In genomic region chr7:101517304-101517703, GRCh38 we compare ENCODE assay signal across 15 cellular contexts.
DNase-seq lines count a peak whose midpoint lies in the region; ATAC-seq and TF ChIP-seq lines count a peak whose summit lies in the region.
"Had no signal": no experiment of that assay in that cellular context is flagged by ENCODE, and none has a peak within 500 bp of the region (broad histone marks: within the 10 kb centered on the region; RNA-seq: fewer than 3 reads in every experiment).

No MANE protein-coding gene starts in this region.

- no peak overlapping the region for H3K27ac Mint-ChIP-seq in CD8-positive, alpha-beta T cell
- H3K27ac Mint-ChIP-seq: CD14-positive monocyte; CD4-positive, alpha-beta memory T cell had no signal

- peak overlapping the region; percentile 56 for H3K4me2 ChIP-seq in BLaER1
- peak overlapping the region in 8 of 11 experiments; percentile 19 to 65 (median 54); a peak in 12 of 22 replicates for H3K4me2 ChIP-seq in BLaER1 treated with 17β-estradiol and CSF1 and Interleukin-3, amounts not matched to agents 10 nM and 100 nM

- H3K36me3 Mint-ChIP-seq in CD8-positive, alpha-beta T cell: no peaks in the 10 kb centered on the region
- H3K36me3 Mint-ChIP-seq: CD14-positive monocyte; CD4-positive, alpha-beta memory T cell had no signal

- no peaks in the 10 kb centered on the region for H3K9me3 Mint-ChIP-seq in CD8-positive, alpha-beta T cell

- no peak overlapping the region for H3K4me3 ChIP-seq in BLaER1
- no peak overlapping the region for H3K4me3 ChIP-seq in BLaER1 treated with 17β-estradiol and CSF1 and Interleukin-3, amounts not matched to agents 10 nM and 100 nM
- H3K4me3 ChIP-seq in testis: no peak overlapping the region
- H3K4me3 ChIP-seq in CD8-positive, alpha-beta T cell (ENCODE audit: low read depth, low read length): no peak overlapping the region
- H3K4me3 ChIP-seq in H7 (ENCODE audit: insufficient read depth, low read depth, low read length): no peak overlapping the region
- H3K4me3 ChIP-seq: HAP-1 had no signal

- WGBS in testis, 2 donors: 69 to 78% methylated on average over 10 of the region's 10 CpGs

- ATAC-seq in CD8-positive, alpha-beta T cell: no peak

- H3K4me1 Mint-ChIP-seq in CD8-positive, alpha-beta T cell (ENCODE audit: low read depth): no peaks in the 10 kb centered on the region
- H3K4me1 Mint-ChIP-seq: CD14-positive monocyte; CD4-positive, alpha-beta memory T cell had no signal

- peaks cover 3% of the 10 kb centered on the region for H3K27me3 Mint-ChIP-seq in CD8-positive, alpha-beta T cell (ENCODE audit: low read depth)

- H3K4me1 ChIP-seq in BLaER1 (peaks cover 61% of the 10 kb centered on the region), testis (peaks cover 3% of the 10 kb centered on the region)
- peaks cover under 1 to 59% (median 41%) of the 10 kb centered on the region in 10 experiments; a peak in 17 of 20 replicates for H3K4me1 ChIP-seq in BLaER1 treated with 17β-estradiol and CSF1 and Interleukin-3, amounts not matched to agents 10 nM and 100 nM
- H3K4me1 ChIP-seq in CD8-positive, alpha-beta T cell (ENCODE audit: insufficient read depth, low read length): no peaks in the 10 kb centered on the region
- H3K4me1 ChIP-seq: BE2C, HAP-1 had no signal

- H3K9ac ChIP-seq in BLaER1: no peak overlapping the region
- no peak overlapping the region for H3K9ac ChIP-seq in BLaER1 treated with 17β-estradiol and CSF1 and Interleukin-3, amounts not matched to agents 10 nM and 100 nM

- no peak overlapping the region for H3K4me3 Mint-ChIP-seq in CD8-positive, alpha-beta T cell
- H3K4me3 Mint-ChIP-seq: CD14-positive monocyte; CD4-positive, alpha-beta memory T cell had no signal

- intact Hi-C loops in testis (cut with DNase I; ENCODE audit: low total_unique reads): no loop called here
- intact Hi-C loops in CD8-positive, alpha-beta T cell (cut with DNase I, micrococcal nuclease): no loop called here

- POLR2A ChIA-PET in CD8-positive, alpha-beta T cell (lab: Charles Lee): interaction anchor here (1.1 kb wide), 1 partner anchor 9 kb away, joined by 3 read pairs; no protein-coding TSS in a partner anchor

- H3K27me3 ChIP-seq in BLaER1 (no peaks in the 10 kb centered on the region), testis (no peaks in the 10 kb centered on the region), H7 (ENCODE audit: control insufficient read depth, insufficient read depth, low read length) (no peaks in the 10 kb centered on the region)
- H3K27me3 ChIP-seq in BLaER1 treated with 17β-estradiol and CSF1 and Interleukin-3, amounts not matched to agents 10 nM and 100 nM: peaks cover 0 to 10% (median 0%) of the 10 kb centered on the region in 11 experiments; a peak in 1 of 22 replicates
- H3K27me3 ChIP-seq in CD8-positive, alpha-beta T cell (ENCODE audit: insufficient read depth, low read length): no peaks in the 10 kb centered on the region

- in situ Hi-C loops in SK-MEL-5 (cut with HindIII; ENCODE audit: low pct_unique_long_range_greater_than_20kb, low sequenced_read_pairs): no loop called here

- H3K27ac ChIP-seq in BLaER1: no peak overlapping the region
- no peak overlapping the region for H3K27ac ChIP-seq in BLaER1 treated with 17β-estradiol and CSF1 and Interleukin-3, amounts not matched to agents 10 nM and 100 nM
- no peak overlapping the region for H3K27ac ChIP-seq in testis
- no peak overlapping the region for H3K27ac ChIP-seq in CD8-positive, alpha-beta T cell (ENCODE audit: low read depth, low read length)

- peak; percentile 33 for DNase-seq in SK-MEL-5 (ENCODE audit: low read depth, low spot score)
- peak; percentile 38 for DNase-seq in testis
- no peak for DNase-seq in CD8-positive, alpha-beta T cell
- DNase-seq in H7: no peak
- DNase-seq in dedifferentiated amniotic fluid mesenchymal stem cell (ENCODE audit: extremely low spot score): no peak
- DNase-seq: ACHN; BE2C; Calu3; CD4-positive, alpha-beta memory T cell; DMS79 treated with DMSO at 0.1 percent for 48 hours; GF-D8 had no signal

- TF ChIP-seq POLR2A in testis (IDR thresholded peaks at IDR 0.05): no peak

- CTCF ChIA-PET in CD8-positive, alpha-beta T cell (lab: Charles Lee): no interaction called here

- no peaks in the 10 kb centered on the region for H3K36me3 ChIP-seq in BLaER1
- H3K36me3 ChIP-seq in BLaER1 treated with 17β-estradiol and CSF1 and Interleukin-3, amounts not matched to agents 10 nM and 100 nM: no peaks in the 10 kb centered on the region
- no peaks in the 10 kb centered on the region for H3K36me3 ChIP-seq in testis (ENCODE audit: low read depth, missing control alignments)
- H3K36me3 ChIP-seq in CD8-positive, alpha-beta T cell (ENCODE audit: insufficient read depth, low read length): no peaks in the 10 kb centered on the region
- H3K36me3 ChIP-seq in H7 (replicated peaks; ENCODE audit: control insufficient read depth, insufficient read depth, low read length): no peaks in the 10 kb centered on the region
- H3K36me3 ChIP-seq: BE2C, HAP-1 had no signal

- H4K20me1 ChIP-seq in BLaER1: no peaks in the 10 kb centered on the region
- H4K20me1 ChIP-seq in BLaER1 treated with 17β-estradiol and CSF1 and Interleukin-3, amounts not matched to agents 10 nM and 100 nM: no peaks in the 10 kb centered on the region

- H3K9me3 ChIP-seq in BLaER1 (peaks cover 13% of the 10 kb centered on the region), testis (no peaks in the 10 kb centered on the region)
- peaks cover 0 to 16% (median 13%) of the 10 kb centered on the region in 11 experiments; a peak in 18 of 22 replicates for H3K9me3 ChIP-seq in BLaER1 treated with 17β-estradiol and CSF1 and Interleukin-3, amounts not matched to agents 10 nM and 100 nM (replicated peaks in 1 of 11)
- H3K9me3 ChIP-seq in CD8-positive, alpha-beta T cell (ENCODE audit: low read length): no peaks in the 10 kb centered on the region
- H3K9me3 ChIP-seq: BE2C, HAP-1 had no signal

- TF ChIP-seq CTCF in testis (IDR thresholded peaks at IDR 0.05): no peak
- TF ChIP-seq CTCF in CD8-positive, alpha-beta T cell (IDR thresholded peaks at IDR 0.05): no peak

Comparison
In these comparisons a context has a peak if more than half of its experiments do, and no peak if none do; other contexts are left out.
1. DNase-seq: peak in SK-MEL-5 (single experiment) and testis (single experiment); none in CD8-positive, alpha-beta T cell (0 of 7), H7 (single experiment) and dedifferentiated amniotic fluid mesenchymal stem cell (single experiment).